Comparison of ENCODE assay signal across 16 cellular contexts in genomic region chr19:10724573-10725071, GRCh38. TPM values are rescaled to one million over a fixed set of nuclear protein-coding genes. Genes with fewer than 3 reads are reported as not detected.
A peak's percentile ranks its signal among the peaks of the same experiment; 100 is the strongest.
DNase-seq lines count a peak whose midpoint lies in the region; ATAC-seq and TF ChIP-seq lines count a peak whose summit lies in the region.
"Had no signal": no experiment of that assay in that cellular context is flagged by ENCODE, and none has a peak within 500 bp of the region (broad histone marks: within the 10 kb centered on the region; RNA-seq: fewer than 3 reads in every experiment).

No MANE protein-coding gene starts in this region.

- intact Hi-C loops in dorsolateral prefrontal cortex (cut with DNase I) = no loop called here

- no peaks in the 10 kb centered on the region for H3K27me3 ChIP-seq in dorsolateral prefrontal cortex
- H3K27me3 ChIP-seq: Peyer's patch had no signal

- no peaks in the 10 kb centered on the region for H3K27me3 Mint-ChIP-seq in nephron progenitor cell (ENCODE audit: low read depth, poor library complexity)

- in situ Hi-C loops in GM13977 (cut with MboI; ENCODE audit: low pct_unique_long_range_greater_than_20kb, low sequenced_read_pairs, unreplicated experiment) = no loop called here

- ATAC-seq in GM18519 (IDR thresholded peaks at IDR 0.05; ENCODE audit: low FRiP score, unreplicated experiment) (no peak), GM19455 (IDR thresholded peaks at IDR 0.05; ENCODE audit: unreplicated experiment) (no peak)
- ATAC-seq: left lobe of liver had no signal

- TF ChIP-seq CTCF in AG09319 (IDR thresholded peaks at IDR 0.05; ENCODE audit: low read depth, low read length) (no peak), GM13977 (IDR thresholded peaks at IDR 0.05; ENCODE audit: extremely low read depth, insufficient read depth, missing control alignments) (no peak), dorsolateral prefrontal cortex (IDR thresholded peaks at IDR 0.05 in 54 of 56, conservative IDR thresholded peaks at IDR 0.05 in 2 of 56; ENCODE audit: low read depth in 1 of 56, partially characterized antibody in 56 of 56) (peak in 8 of 56 donors; percentile 9 to 21 (median 17)), nephron progenitor cell (IDR thresholded peaks at IDR 0.05) (no peak)

- H3K4me3 Mint-ChIP-seq in nephron progenitor cell = no peak overlapping the region

- H3K36me3 Mint-ChIP-seq in nephron progenitor cell (ENCODE audit: low read depth) = peaks cover 33% of the 10 kb centered on the region

- DNase-seq in AG09319 (ENCODE audit: extremely low read depth, low read depth) (peak; percentile 44), GM13977 (ENCODE audit: low spot score) (peak; percentile 9), dorsolateral prefrontal cortex (peak in 3 of 10 donors; percentile 22 to 36 (median 29)), nephron progenitor cell (no peak), DMS79 treated with DMSO at 0.1 percent for 48 hours (lab: John Stamatoyannopoulos, UW) (no peak)
- DNase-seq in stimulated activated CD8-positive, alpha-beta memory T cell treated with anti-CD3 and anti-CD28 coated beads, Interleukin-4, amount 100 ng/mL, for 48 hours = no peak
- DNase-seq: activated CD4-positive, alpha-beta T cell treated with anti-CD3 and anti-CD28 coated beads, Interleukin-2, amount 50 U/mL, for 48 hours; activated naive CD4-positive, alpha-beta T cell treated with Interleukin-2 at 50 U/mL for 16 hours; Caco-2; cerebellar nuclear complex; NCI-H2227 treated with DMSO at 0.1 percent for 48 hours; Peyer's patch; T-helper 9 cell had no signal

- peak overlapping the region in 58 of 59 donors; percentile 3 to 97 (median 82) for H3K27ac ChIP-seq in dorsolateral prefrontal cortex
- H3K27ac ChIP-seq: Peyer's patch had no signal

- H3K4me1 Mint-ChIP-seq in nephron progenitor cell = peaks cover 6% of the 10 kb centered on the region

- H3K9me3 Mint-ChIP-seq in nephron progenitor cell = no peaks in the 10 kb centered on the region

- peak overlapping the region; percentile 51 for H3K27ac Mint-ChIP-seq in nephron progenitor cell

- H3K4me3 ChIP-seq in dorsolateral prefrontal cortex = peak overlapping the region in 8 of 59 donors; percentile 4 to 24 (median 10)
- H3K4me3 ChIP-seq: Peyer's patch had no signal

RNA-seq across cellular contexts. Expression of gene DNM2, which starts 6.7 kb away (rescaled TPM):
- 100 to 1,000 TPM in 115 of 120 experiments, 10 to 100 TPM in 5; 88.3 to 281 (median 146) TPM for total RNA-seq in dorsolateral prefrontal cortex

RNA-seq across cellular contexts. Expression of gene QTRT1, which starts 23.4 kb away (rescaled TPM):
- total RNA-seq in dorsolateral prefrontal cortex = 100 to 1,000 TPM in 5 of 120 experiments, 10 to 100 TPM in 115; 51.0 to 106 (median 74.7) TPM

Comparison
In these comparisons a context has a peak if more than half of its experiments do, and no peak if none do; other contexts are left out.
1. DNase-seq: peak in AG09319 (single experiment) and GM13977 (single experiment); none in nephron progenitor cell (single experiment), DMS79 treated with DMSO at 0.1 percent for 48 hours (single experiment) and stimulated activated CD8-positive, alpha-beta memory T cell treated with anti-CD3 and anti-CD28 coated beads, Interleukin-4, amount 100 ng/mL, for 48 hours (single experiment).